8 cellular contexts compared by ENCODE assay signal in genomic region chr10:112184379-112184778, GRCh38. TPM values are rescaled to one million over a fixed set of nuclear protein-coding genes. Genes with fewer than 3 reads are reported as not detected.
DNase-seq lines count a peak whose midpoint lies in the region; ATAC-seq and TF ChIP-seq lines count a peak whose summit lies in the region.

No MANE protein-coding gene starts in this region.

- H3K9me3 ChIP-seq in thoracic aorta: no peaks in the 10 kb centered on the region

- no peak for DNase-seq in activated CD8-positive, alpha-beta memory T cell treated with anti-CD3 and anti-CD28 coated beads, Interleukin-2, amount 10 ng/mL, durations not matched to agents 7 days and 5 days
- no peak for DNase-seq in activated CD8-positive, alpha-beta memory T cell treated with anti-CD3 and anti-CD28 coated beads, Interleukin-2, amount 50 U/mL, for 4 hours
- DNase-seq in activated CD8-positive, alpha-beta T cell treated with anti-CD3 and anti-CD28 coated beads for 36 hours: no peak
- DNase-seq in immature natural killer cell: no peak
- no peak for DNase-seq in thoracic aorta (ENCODE audit: low spot score)
- no peak for DNase-seq in globus pallidus (ENCODE audit: low spot score)
- no peak for DNase-seq in GM10266 (ENCODE audit: extremely low spot score)
- DNase-seq in hepatic stellate cell (ENCODE audit: low spot score): no peak

- peak overlapping the region; percentile 92 for H3K4me3 ChIP-seq in thoracic aorta

- intact Hi-C loops in activated CD8-positive, alpha-beta T cell treated with anti-CD3 and anti-CD28 coated beads for 36 hours (cut with micrococcal nuclease): loop anchor here (10.0 kb wide), 1 partner anchor 120 kb away; no protein-coding TSS in a partner anchor

- peaks cover 14% of the 10 kb centered on the region for H3K27me3 Mint-ChIP-seq in activated CD8-positive, alpha-beta memory T cell treated with anti-CD3 and anti-CD28 coated beads, Interleukin-2, amount 10 ng/mL, durations not matched to agents 7 days and 5 days
- H3K27me3 Mint-ChIP-seq in activated CD8-positive, alpha-beta T cell treated with anti-CD3 and anti-CD28 coated beads for 36 hours: no peaks in the 10 kb centered on the region
- peaks cover 10 to 12% (median 12%) of the 10 kb centered on the region in 3 donors for H3K27me3 Mint-ChIP-seq in immature natural killer cell (ENCODE audit: low read depth in 3 of 3)

- H3K36me3 ChIP-seq in thoracic aorta: no peaks in the 10 kb centered on the region

- no peak for TF ChIP-seq CTCF in activated CD8-positive, alpha-beta T cell treated with anti-CD3 and anti-CD28 coated beads for 36 hours (IDR thresholded peaks at IDR 0.05)
- TF ChIP-seq CTCF in thoracic aorta (IDR thresholded peaks at IDR 0.05) (no peak), GM10266 (IDR thresholded peaks at IDR 0.05; ENCODE audit: control insufficient read depth, insufficient read depth, low read depth, missing control alignments) (no peak)

- peaks cover 16% of the 10 kb centered on the region for H3K36me3 Mint-ChIP-seq in activated CD8-positive, alpha-beta memory T cell treated with anti-CD3 and anti-CD28 coated beads, Interleukin-2, amount 10 ng/mL, durations not matched to agents 7 days and 5 days
- H3K36me3 Mint-ChIP-seq in activated CD8-positive, alpha-beta T cell treated with anti-CD3 and anti-CD28 coated beads for 36 hours (ENCODE audit: low read depth): peaks cover 5% of the 10 kb centered on the region
- peaks cover 0 to 12% (median 7%) of the 10 kb centered on the region in 3 donors for H3K36me3 Mint-ChIP-seq in immature natural killer cell

- peaks cover 14 to 29% of the 10 kb centered on the region in 2 donors for H3K4me1 ChIP-seq in thoracic aorta (ENCODE audit: control insufficient read depth in 1 of 2, low read depth in 2 of 2)

- H3K27ac Mint-ChIP-seq in activated CD8-positive, alpha-beta memory T cell treated with anti-CD3 and anti-CD28 coated beads, Interleukin-2, amount 10 ng/mL, durations not matched to agents 7 days and 5 days: no peak overlapping the region
- H3K27ac Mint-ChIP-seq in activated CD8-positive, alpha-beta T cell treated with anti-CD3 and anti-CD28 coated beads for 36 hours: peak overlapping the region; percentile 4
- peak overlapping the region in 5 of 6 donors; percentile 5 to 91 (median 61) for H3K27ac Mint-ChIP-seq in immature natural killer cell

- CTCF ChIA-PET in activated CD8-positive, alpha-beta memory T cell treated with anti-CD3 and anti-CD28 coated beads, Interleukin-2, amount 10 ng/mL, durations not matched to agents 7 days and 5 days (lab: Charles Lee): interaction anchor here (1.2 to 2.5 kb wide), 2 partner anchors 47 to 252 kb away, joined by 3 to 9 read pairs; no protein-coding TSS in a partner anchor
- CTCF ChIA-PET in activated CD8-positive, alpha-beta T cell treated with anti-CD3 and anti-CD28 coated beads for 36 hours (lab: Charles Lee): interaction anchor here (1.0 to 3.4 kb wide), 5 partner anchors 14 to 250 kb away, joined by 3 to 15 read pairs (median 4); no protein-coding TSS in a partner anchor

- H3K27ac ChIP-seq in thoracic aorta: peak overlapping the region; percentile 79 to 82

- H3K4me1 Mint-ChIP-seq in activated CD8-positive, alpha-beta memory T cell treated with anti-CD3 and anti-CD28 coated beads, Interleukin-2, amount 10 ng/mL, durations not matched to agents 7 days and 5 days: peaks cover 27% of the 10 kb centered on the region
- peaks cover 18% of the 10 kb centered on the region for H3K4me1 Mint-ChIP-seq in activated CD8-positive, alpha-beta T cell treated with anti-CD3 and anti-CD28 coated beads for 36 hours (ENCODE audit: low read depth)
- peaks cover 20 to 40% of the 10 kb centered on the region in 2 donors for H3K4me1 Mint-ChIP-seq in immature natural killer cell

- POLR2A ChIA-PET in activated CD8-positive, alpha-beta T cell treated with anti-CD3 and anti-CD28 coated beads for 36 hours (lab: Charles Lee): interaction anchor here (0.9 to 1.8 kb wide), 4 partner anchors 9 to 290 kb away, joined by 3 to 7 read pairs (median 4); no protein-coding TSS in a partner anchor

- peak overlapping the region; percentile 27 for H3K4me3 Mint-ChIP-seq in activated CD8-positive, alpha-beta memory T cell treated with anti-CD3 and anti-CD28 coated beads, Interleukin-2, amount 10 ng/mL, durations not matched to agents 7 days and 5 days
- peak overlapping the region; percentile 96 for H3K4me3 Mint-ChIP-seq in activated CD8-positive, alpha-beta T cell treated with anti-CD3 and anti-CD28 coated beads for 36 hours
- H3K4me3 Mint-ChIP-seq in immature natural killer cell: peak overlapping the region; percentile 24 to 96 (median 46)

- H3K9me3 Mint-ChIP-seq in activated CD8-positive, alpha-beta memory T cell treated with anti-CD3 and anti-CD28 coated beads, Interleukin-2, amount 10 ng/mL, durations not matched to agents 7 days and 5 days (ENCODE audit: low read depth): peaks cover 3% of the 10 kb centered on the region
- H3K9me3 Mint-ChIP-seq in activated CD8-positive, alpha-beta T cell treated with anti-CD3 and anti-CD28 coated beads for 36 hours: peaks cover 6% of the 10 kb centered on the region
- peaks cover 0 to 2% (median 0%) of the 10 kb centered on the region in 6 donors for H3K9me3 Mint-ChIP-seq in immature natural killer cell

- no peaks in the 10 kb centered on the region for H3K27me3 ChIP-seq in thoracic aorta (replicated peaks; ENCODE audit: insufficient read depth)

- no peak for ATAC-seq in activated CD8-positive, alpha-beta memory T cell treated with anti-CD3 and anti-CD28 coated beads, Interleukin-2, amount 10 ng/mL, durations not matched to agents 7 days and 5 days
- no peak for ATAC-seq in activated CD8-positive, alpha-beta T cell treated with anti-CD3 and anti-CD28 coated beads for 36 hours
- no peak for ATAC-seq in thoracic aorta (ENCODE audit: insufficient number of reproducible peaks, low FRiP score, low read depth)

RNA-seq across cellular contexts. Expression of gene GPAM, which starts 0.8 kb away (rescaled TPM):
- 1 to 10 TPM; 5.1 to 9.8 TPM for total RNA-seq in activated CD8-positive, alpha-beta memory T cell treated with anti-CD3 and anti-CD28 coated beads, Interleukin-2, amount 10 ng/mL, durations not matched to agents 7 days and 5 days
- 1 to 10 TPM; 7.4 to 8.6 TPM for total RNA-seq in activated CD8-positive, alpha-beta T cell treated with anti-CD3 and anti-CD28 coated beads for 36 hours
- polyA plus RNA-seq in immature natural killer cell: 1 to 10 TPM in 1 of 3 donors, under 1 TPM in 1, not detected in 1; 0.97 to 2.0 TPM
- total RNA-seq in thoracic aorta: 10 to 100 TPM in 1 of 2 donors, 1 to 10 TPM in 1; 8.5 to 11.2 TPM

Comparison
In these comparisons a context has a peak if more than half of its experiments do, and no peak if none do; other contexts are left out.
1. H3K4me3 Mint-ChIP-seq: peak in every context shown above with its lines; median percentile 96 in activated CD8-positive, alpha-beta T cell treated with anti-CD3 and anti-CD28 coated beads for 36 hours; 46 in immature natural killer cell; 27 in activated CD8-positive, alpha-beta memory T cell treated with anti-CD3 and anti-CD28 coated beads, Interleukin-2, amount 10 ng/mL, durations not matched to agents 7 days and 5 days.